ENCODE assay signal across 8 cellular contexts in genomic region chr1:33257759-33258712, GRCh38. TPM values are rescaled to one million over a fixed set of nuclear protein-coding genes. Genes with fewer than 3 reads are reported as not detected.
DNase-seq lines count a peak whose midpoint lies in the region; ATAC-seq and TF ChIP-seq lines count a peak whose summit lies in the region.

No MANE protein-coding gene starts in this region.

- H3K36me3 Mint-ChIP-seq in endodermal cell (ENCODE audit: low read depth): peaks cover 14% of the 10 kb centered on the region
- H3K36me3 Mint-ChIP-seq in neural crest cell (ENCODE audit: low read depth): no peaks in the 10 kb centered on the region

- H3K4me3 Mint-ChIP-seq in endodermal cell (peak overlapping the region; percentile 96), neural crest cell (peak overlapping the region; percentile 99)

- peaks cover 23% of the 10 kb centered on the region for H3K4me1 ChIP-seq in endodermal cell (ENCODE audit: control insufficient read depth, insufficient read depth, low read length)

- TF ChIP-seq POLR2A in NB4 (IDR thresholded peaks at IDR 0.05; ENCODE audit: extremely low read depth, insufficient read length): no peak

- peaks cover under 1% of the 10 kb centered on the region for H3K27me3 Mint-ChIP-seq in endodermal cell (ENCODE audit: insufficient read depth)
- H3K27me3 Mint-ChIP-seq in neural crest cell (ENCODE audit: low read depth): no peaks in the 10 kb centered on the region

- no peak for ATAC-seq in HG03025 (IDR thresholded peaks at IDR 0.05; ENCODE audit: low FRiP score, unreplicated experiment)

- peak overlapping the region; percentile 74 for H3K27ac Mint-ChIP-seq in endodermal cell
- H3K27ac Mint-ChIP-seq in neural crest cell (ENCODE audit: unreplicated experiment): peak overlapping the region; percentile 89

- no peaks in the 10 kb centered on the region for H3K27me3 ChIP-seq in endodermal cell (ENCODE audit: control insufficient read depth, insufficient read depth, low read length, poor library complexity, severe bottlenecking)

- DNase-seq in NB4 (ENCODE audit: low read depth) (no peak), endodermal cell (no peak), neural crest cell (ENCODE audit: low read depth, low spot score) (no peak), NCI-H2227 (lab: John Stamatoyannopoulos, UW; ENCODE audit: unreplicated experiment) (no peak), GDM1 (lab: John Stamatoyannopoulos, UW) (no peak), A172 (ENCODE audit: low spot score) (no peak)

- peak overlapping the region; percentile 87 for H3K27ac ChIP-seq in C4-2B
- H3K27ac ChIP-seq in endodermal cell (ENCODE audit: low read depth, low read length): peak overlapping the region; percentile 95

- H3K9me3 Mint-ChIP-seq in endodermal cell (no peaks in the 10 kb centered on the region), neural crest cell (no peaks in the 10 kb centered on the region)

- peak overlapping the region; percentile 94 for H3K9ac ChIP-seq in endodermal cell (ENCODE audit: extremely low read depth, low read length, poor library complexity, severe bottlenecking)

- H3K4me1 Mint-ChIP-seq in endodermal cell: peaks cover 36% of the 10 kb centered on the region
- peaks cover 45% of the 10 kb centered on the region for H3K4me1 Mint-ChIP-seq in neural crest cell

- H3K9me3 ChIP-seq in endodermal cell (ENCODE audit: control insufficient read depth, low read length): no peaks in the 10 kb centered on the region

- H3K36me3 ChIP-seq in endodermal cell (ENCODE audit: control insufficient read depth, insufficient read depth, low read length): peaks cover 5% of the 10 kb centered on the region

- TF ChIP-seq CTCF in C4-2B (conservative IDR thresholded peaks at IDR 0.05): no peak
- TF ChIP-seq CTCF in NB4 (IDR thresholded peaks at IDR 0.05; ENCODE audit: low read depth, low read length): no peak
- no peak for TF ChIP-seq CTCF in endodermal cell (conservative IDR thresholded peaks at IDR 0.05)
- TF ChIP-seq CTCF in neural crest cell (conservative IDR thresholded peaks at IDR 0.05): no peak

- H3K4me3 ChIP-seq in NB4 (ENCODE audit: low read depth, low read length) (peak overlapping the region; percentile 76), endodermal cell (ENCODE audit: low read length) (peak overlapping the region; percentile 96)

- WGBS in endodermal cell (ENCODE audit: insufficient coverage in 1 of 2, insufficient read length in 1 of 2), 2 experiments: 75 to 81% methylated on average over 13 to 19 of the region's 19 CpGs

RNA-seq across cellular contexts. Expression of gene ZNF362, which starts 1.7 kb away (rescaled TPM):
- total RNA-seq in endodermal cell: 10 to 100 TPM; 27.4 to 41.5 TPM
- 49.5 TPM for polyA plus RNA-seq in endodermal cell (2013, experiment 1 of 2)
- 48.8 TPM for polyA plus RNA-seq in endodermal cell (2013, experiment 2 of 2)
- 56.3 and 59.3 TPM in 2 replicates for total RNA-seq in neural crest cell
- total RNA-seq in A172 (2014; rRNA removed; shearing (Covaris generic)): 3.5 and 10.5 TPM in 2 replicates
